2 cellular contexts compared by ENCODE assay signal in the genomic region with DNA sequence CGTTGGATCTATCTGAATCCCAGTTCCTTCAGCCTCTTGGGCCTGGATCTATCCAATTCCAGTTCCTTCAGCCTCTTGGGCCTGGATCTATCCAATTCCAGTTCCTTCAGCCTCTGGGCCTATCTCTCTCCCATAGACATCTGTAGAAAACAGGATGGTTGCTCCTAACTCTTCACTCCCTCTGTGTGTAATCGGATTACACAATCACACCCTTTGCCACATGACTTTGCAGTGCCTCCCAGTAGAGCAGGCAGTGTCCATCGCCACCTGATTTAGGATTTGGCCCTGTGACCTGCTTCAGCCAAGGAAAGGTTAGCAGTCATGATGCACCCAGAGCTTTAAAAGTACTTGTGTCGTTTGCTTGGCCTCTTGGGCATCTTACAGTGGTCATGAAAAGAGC.
TF ChIP-seq lines count a peak whose summit lies in the region.

No MANE protein-coding gene starts in this region.

TF ChIP-seq in IMR-90, 13 proteins besides CTCF, POLR2A, EP300 and RAD21:
- TF ChIP-seq BHLHE40 (IDR thresholded peaks at IDR 0.05; ENCODE audit: low read depth, low read length) (no peak), CEBPB (IDR thresholded peaks at IDR 0.05; ENCODE audit: low read depth, low read length) (peak; percentile 61), SMC3 (IDR thresholded peaks at IDR 0.05; ENCODE audit: low read depth, low read length) (no peak), MAFK (IDR thresholded peaks at IDR 0.05; ENCODE audit: low read depth, low read length) (no peak)
- TF ChIP-seq, protein P1, sequence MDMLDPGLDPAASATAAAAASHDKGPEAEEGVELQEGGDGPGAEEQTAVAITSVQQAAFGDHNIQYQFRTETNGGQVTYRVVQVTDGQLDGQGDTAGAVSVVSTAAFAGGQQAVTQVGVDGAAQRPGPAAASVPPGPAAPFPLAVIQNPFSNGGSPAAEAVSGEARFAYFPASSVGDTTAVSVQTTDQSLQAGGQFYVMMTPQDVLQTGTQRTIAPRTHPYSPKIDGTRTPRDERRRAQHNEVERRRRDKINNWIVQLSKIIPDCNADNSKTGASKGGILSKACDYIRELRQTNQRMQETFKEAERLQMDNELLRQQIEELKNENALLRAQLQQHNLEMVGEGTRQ (IDR thresholded peaks at IDR 0.05; ENCODE audit: low read depth, low read length), result no peak

TF ChIP-seq in K562, 482 proteins besides CTCF, POLR2A, EP300 and RAD21:
- TF ChIP-seq NCOA4 (IDR thresholded peaks at IDR 0.05; ENCODE audit: partially characterized antibody), result no peak
- TF ChIP-seq CEBPB (tag; IDR thresholded peaks at IDR 0.05), result peak; percentile 71
- no peak for TF ChIP-seq GABPA (tag; conservative IDR thresholded peaks at IDR 0.05; ENCODE audit: low read depth)
